Comparison of ENCODE assay signal across 34 cellular contexts in the genomic region with DNA sequence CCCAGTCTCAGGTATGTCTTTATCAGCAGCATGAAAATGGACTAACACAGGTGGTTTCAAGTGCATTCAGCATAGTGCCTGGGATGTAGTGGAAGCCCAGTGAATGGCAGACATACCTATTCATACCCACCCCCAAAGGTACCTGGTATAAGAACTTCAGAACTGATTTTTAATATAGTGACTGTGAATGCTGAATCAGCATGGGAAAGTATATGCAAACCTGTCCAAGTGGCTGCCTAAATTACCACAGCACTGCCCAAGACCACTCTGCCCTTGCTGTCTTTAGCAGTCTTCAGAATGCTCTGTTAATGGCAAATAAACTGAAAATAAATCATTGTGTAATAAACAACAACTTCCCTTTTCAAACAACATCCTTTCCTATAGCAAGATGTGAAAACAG.
DNase-seq lines count a peak whose midpoint lies in the region; ATAC-seq, FAIRE-seq and TF ChIP-seq lines count a peak whose summit lies in the region.
"Had no signal": no experiment of that assay in that cellular context is flagged by ENCODE, and none has a peak within 500 bp of the region (broad histone marks: within the 10 kb centered on the region; RNA-seq: fewer than 3 reads in every experiment).

No MANE protein-coding gene starts in this region.

- CTCF ChIA-PET in HepG2 (lab: Yijun Ruan, JAX; ENCODE audit: low intra/inter-chr PET ratio, low total read pairs) = no interaction called here
- CTCF ChIA-PET in A549 (lab: Yijun Ruan, JAX) = no interaction called here

- in situ Hi-C loops in HepG2 (cut with HindIII; ENCODE audit: extremely low pct_ligation_motif_present, low pct_unique_long_range_greater_than_20kb) = no loop called here
- in situ Hi-C loops in G401 (cut with HindIII; ENCODE audit: low sequenced_read_pairs) = no loop called here

- no peaks in the 10 kb centered on the region for H3K36me3 ChIP-seq in HepG2 (replicated peaks in 1 of 2; ENCODE audit: control insufficient read depth in 1 of 2, insufficient read depth in 2 of 2, low read length in 2 of 2)
- H3K36me3 ChIP-seq in right lobe of liver = no peaks in the 10 kb centered on the region
- no peaks in the 10 kb centered on the region for H3K36me3 ChIP-seq in esophagus muscularis mucosa
- no peaks in the 10 kb centered on the region for H3K36me3 ChIP-seq in osteoblast (ENCODE audit: insufficient read depth, low read length)
- H3K36me3 ChIP-seq: BE2C; BLaER1; BLaER1 treated with 17β-estradiol and CSF1 and Interleukin-3, amounts not matched to agents 10 nM and 100 nM had no signal

- H3K4me3 ChIP-seq in HepG2 (replicated peaks in 1 of 3; ENCODE audit: insufficient read depth in 1 of 3, low read depth in 2 of 3, low read length in 3 of 3) (no peak overlapping the region), right lobe of liver (no peak overlapping the region), A549 (no peak overlapping the region), esophagus muscularis mucosa (no peak overlapping the region), osteoblast (ENCODE audit: insufficient read depth, low read length) (no peak overlapping the region)
- H3K4me3 ChIP-seq: BLaER1; BLaER1 treated with 17β-estradiol and CSF1 and Interleukin-3, amounts not matched to agents 10 nM and 100 nM had no signal

- FAIRE-seq in HepG2 (lab: Jason Lieb, UNC) (no peak), A549 (lab: Jason Lieb, UNC) (no peak)
- FAIRE-seq: A204.1, D721Med had no signal

- H2AFZ ChIP-seq in HepG2 (ENCODE audit: low read length) (no peak overlapping the region), osteoblast (ENCODE audit: low read length) (no peak overlapping the region)

- TF ChIP-seq CTCF in HepG2 (CRISPR knock-in tag; IDR thresholded peaks at IDR 0.05) = no peak
- TF ChIP-seq CTCF in right lobe of liver (IDR thresholded peaks at IDR 0.05) = no peak
- TF ChIP-seq CTCF in A549 (IDR thresholded peaks at IDR 0.05) = no peak
- no peak for TF ChIP-seq CTCF in esophagus muscularis mucosa (IDR thresholded peaks at IDR 0.05)
- TF ChIP-seq CTCF in osteoblast (IDR thresholded peaks at IDR 0.05; ENCODE audit: extremely low read depth, low read depth, low read length) = no peak

- BruUV-seq in HepG2 (replicated peaks; lab: Mats Ljungman, UMichigan) = no TSS peak

- TF ChIP-seq RAD21 in HepG2 (CRISPR knock-in tag; IDR thresholded peaks at IDR 0.05) (no peak), A549 (conservative IDR thresholded peaks at IDR 0.05 in 1 of 2, IDR thresholded peaks at IDR 0.05 in 1 of 2) (no peak)

- H3K9me3 ChIP-seq in HepG2 (ENCODE audit: low read length) (no peaks in the 10 kb centered on the region), right lobe of liver (no peaks in the 10 kb centered on the region), A549 (no peaks in the 10 kb centered on the region), esophagus muscularis mucosa (no peaks in the 10 kb centered on the region), osteoblast (ENCODE audit: low read depth, low read length) (no peaks in the 10 kb centered on the region)
- H3K9me3 ChIP-seq: BE2C, Caco-2 had no signal

- no peak overlapping the region for H3K9ac ChIP-seq in HepG2 (ENCODE audit: insufficient read depth, low read depth, low read length)
- H3K9ac ChIP-seq: BLaER1; BLaER1 treated with 17β-estradiol and CSF1 and Interleukin-3, amounts not matched to agents 10 nM and 100 nM had no signal

- TF ChIP-seq POLR2A in HepG2 (IDR thresholded peaks at IDR 0.05; ENCODE audit: insufficient read depth in 1 of 2, low read depth in 2 of 2, low read length in 2 of 2) = no peak
- TF ChIP-seq POLR2A in right lobe of liver (IDR thresholded peaks at IDR 0.05) = no peak
- no peak for TF ChIP-seq POLR2A in A549 (IDR thresholded peaks at IDR 0.05; ENCODE audit: low read length)
- no peak for TF ChIP-seq POLR2A in esophagus muscularis mucosa (IDR thresholded peaks at IDR 0.05; ENCODE audit: low read depth)

- no peak for DNase-seq in HepG2 (ENCODE audit: low spot score)
- no peak for DNase-seq in right lobe of liver
- DNase-seq in A549 (ENCODE audit: low read depth in 1 of 2, low spot score in 1 of 2) = no peak
- peak; percentile 34 for DNase-seq in esophagus muscularis mucosa (ENCODE audit: extremely low spot score)
- DNase-seq in osteoblast (ENCODE audit: insufficient read length, low spot score, missing footprints) = peak; percentile 15
- DNase-seq in NCI-H1436 (lab: John Stamatoyannopoulos, UW) = no peak
- DNase-seq in G401 (ENCODE audit: low spot score) = no peak
- DNase-seq: 8988T; ACHN; AML-193; BE2C; C1 segment of cervical spinal cord; Caco-2; Calu3; CD4-positive, alpha-beta memory T cell; CD4-positive, alpha-beta T cell; CD4-positive, CD25-positive, alpha-beta regulatory T cell; CD8-positive, alpha-beta memory T cell; CD8-positive, alpha-beta T cell; COR-L47; DMS 273 treated with DMSO at 0.1 percent for 48 hours; DMS153; DMS53; DMS79; DMS79 treated with DMSO at 0.1 percent for 48 hours; DND-41; EL had no signal

- H3K27me3 ChIP-seq in HepG2 (ENCODE audit: control insufficient read depth in 1 of 2, insufficient read depth in 2 of 2, low read length in 2 of 2) = no peaks in the 10 kb centered on the region
- no peaks in the 10 kb centered on the region for H3K27me3 ChIP-seq in right lobe of liver
- H3K27me3 ChIP-seq in esophagus muscularis mucosa = no peaks in the 10 kb centered on the region
- no peaks in the 10 kb centered on the region for H3K27me3 ChIP-seq in osteoblast (ENCODE audit: insufficient read depth, low read length)
- H3K27me3 ChIP-seq: BE2C; BLaER1; BLaER1 treated with 17β-estradiol and CSF1 and Interleukin-3, amounts not matched to agents 10 nM and 100 nM had no signal

- H3K27ac ChIP-seq in HepG2 (ENCODE audit: extremely low read length, insufficient read depth, low read length) = no peak overlapping the region
- H3K27ac ChIP-seq in right lobe of liver = no peak overlapping the region
- H3K27ac ChIP-seq in A549 = no peak overlapping the region
- H3K27ac ChIP-seq in esophagus muscularis mucosa (replicated peaks in 1 of 4) = no peak overlapping the region
- H3K27ac ChIP-seq in osteoblast (ENCODE audit: low read depth, low read length) = no peak overlapping the region
- H3K27ac ChIP-seq: 22Rv1; BLaER1; BLaER1 treated with 17β-estradiol and CSF1 and Interleukin-3, amounts not matched to agents 10 nM and 100 nM; C4-2B had no signal

- POLR2A ChIA-PET in HepG2 (lab: Yijun Ruan, JAX) = no interaction called here
- POLR2A ChIA-PET in A549 (lab: Yijun Ruan, JAX) = no interaction called here

- TF ChIP-seq EP300 in HepG2 (IDR thresholded peaks at IDR 0.05; ENCODE audit: low read depth in 2 of 2, low read length in 2 of 2) (no peak), HepG2 (CRISPR knock-in tag; IDR thresholded peaks at IDR 0.05; ENCODE audit: borderline replicate concordance) (no peak), A549 (IDR thresholded peaks at IDR 0.05) (no peak), esophagus muscularis mucosa (IDR thresholded peaks at IDR 0.05) (no peak)

- H4K20me1 ChIP-seq in HepG2 (ENCODE audit: insufficient read depth, low read length) = no peaks in the 10 kb centered on the region
- no peaks in the 10 kb centered on the region for H4K20me1 ChIP-seq in osteoblast (ENCODE audit: insufficient read depth, low read length)
- H4K20me1 ChIP-seq: BLaER1; BLaER1 treated with 17β-estradiol and CSF1 and Interleukin-3, amounts not matched to agents 10 nM and 100 nM had no signal

- H3K4me2 ChIP-seq in HepG2 (ENCODE audit: low read depth, low read length) = no peak overlapping the region
- H3K4me2 ChIP-seq in A549 = no peak overlapping the region
- H3K4me2 ChIP-seq in osteoblast (ENCODE audit: insufficient read depth, low read length) = no peak overlapping the region
- H3K4me2 ChIP-seq: BLaER1; BLaER1 treated with 17β-estradiol and CSF1 and Interleukin-3, amounts not matched to agents 10 nM and 100 nM had no signal

- intact Hi-C loops in HepG2 (cut with micrococcal nuclease; ENCODE audit: unreplicated experiment) = no loop called here
- intact Hi-C loops in right lobe of liver (cut with DNase I) = no loop called here
- intact Hi-C loops in esophagus muscularis mucosa (cut with DNase I) = no loop called here

- no peak for ATAC-seq in HepG2
- ATAC-seq in right lobe of liver = no peak
- ATAC-seq in A549 = no peak
- ATAC-seq in GM21367 (IDR thresholded peaks at IDR 0.05; ENCODE audit: unreplicated experiment) = no peak
- ATAC-seq: CD8-positive, alpha-beta T cell had no signal

- no peaks in the 10 kb centered on the region for H3K4me1 ChIP-seq in HepG2 (ENCODE audit: insufficient read depth, low read length)
- H3K4me1 ChIP-seq in right lobe of liver = no peaks in the 10 kb centered on the region
- no peaks in the 10 kb centered on the region for H3K4me1 ChIP-seq in A549
- no peaks in the 10 kb centered on the region for H3K4me1 ChIP-seq in esophagus muscularis mucosa
- no peaks in the 10 kb centered on the region for H3K4me1 ChIP-seq in osteoblast (ENCODE audit: insufficient read depth, low read length)
- H3K4me1 ChIP-seq: BLaER1; BLaER1 treated with 17β-estradiol and CSF1 and Interleukin-3, amounts not matched to agents 10 nM and 100 nM; Caco-2 had no signal

- H3K79me2 ChIP-seq in HepG2 (ENCODE audit: insufficient read depth, low read length) = no peaks in the 10 kb centered on the region
- no peaks in the 10 kb centered on the region for H3K79me2 ChIP-seq in osteoblast (ENCODE audit: insufficient read depth, low read length)

TF ChIP-seq in HepG2, 621 proteins besides CTCF, POLR2A, EP300 and RAD21 (continues in another document):
- TF ChIP-seq, protein P1, sequence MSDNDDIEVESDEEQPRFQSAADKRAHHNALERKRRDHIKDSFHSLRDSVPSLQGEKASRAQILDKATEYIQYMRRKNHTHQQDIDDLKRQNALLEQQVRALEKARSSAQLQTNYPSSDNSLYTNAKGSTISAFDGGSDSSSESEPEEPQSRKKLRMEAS (IDR thresholded peaks at IDR 0.05) = no peak

TF ChIP-seq in A549, 52 proteins besides CTCF, POLR2A, EP300 and RAD21:
- TF ChIP-seq SMC3 (IDR thresholded peaks at IDR 0.05) = no peak
- peak; percentile 51 for TF ChIP-seq MAFK (IDR thresholded peaks at IDR 0.05; ENCODE audit: partially characterized antibody)
- no peak for TF ChIP-seq ZC3H11A (IDR thresholded peaks at IDR 0.05)

Comparison
In these comparisons a context has a peak if more than half of its experiments do, and no peak if none do; other contexts are left out.
1. DNase-seq: peak in esophagus muscularis mucosa (single experiment) and osteoblast (single experiment); none in HepG2 (single experiment), right lobe of liver (0 of 3), A549 (0 of 2), NCI-H1436 (single experiment) and G401 (single experiment).